In genomic region chr14:61539631-61540030, GRCh38 we compare ENCODE assay signal across 15 cellular contexts.
DNase-seq lines count a peak whose midpoint lies in the region; ATAC-seq and TF ChIP-seq lines count a peak whose summit lies in the region.
"Had no signal": no experiment of that assay in that cellular context is flagged by ENCODE, and none has a peak within 500 bp of the region (broad histone marks: within the 10 kb centered on the region; RNA-seq: fewer than 3 reads in every experiment).

No MANE protein-coding gene starts in this region.

- no peak for TF ChIP-seq CTCF in IMR-90 (conservative IDR thresholded peaks at IDR 0.05; ENCODE audit: low read depth, low read length)

- no peak overlapping the region for H4K5ac ChIP-seq in IMR-90 (ENCODE audit: low read depth, low read length)

- H4K91ac ChIP-seq in IMR-90 (ENCODE audit: insufficient read depth, low read depth, low read length): no peak overlapping the region; the same call in 1 of the 2 replicates
- peak overlapping the region; percentile 19 for H4K91ac ChIP-seq in trophoblast cell (ENCODE audit: low read depth, low read length)

- H3K4me2 ChIP-seq in IMR-90 (ENCODE audit: low read depth, low read length) (no peak overlapping the region), trophoblast cell (ENCODE audit: low read length) (no peak overlapping the region)

- no peak overlapping the region for H3K56ac ChIP-seq in IMR-90 (ENCODE audit: extremely low read depth, insufficient read depth, low read length)

- H3K27ac ChIP-seq in IMR-90 (ENCODE audit: insufficient read depth, low read length) (no peak overlapping the region), trophoblast cell (ENCODE audit: low read depth, low read length) (no peak overlapping the region)

- DNase-seq in activated naive CD4-positive, alpha-beta T cell treated with anti-CD3 and anti-CD28 coated beads for 36 hours: no peak
- DNase-seq in activated naive CD4-positive, alpha-beta T cell treated with anti-CD3 and anti-CD28 coated beads, Interleukin-2, amount 10 ng/mL, durations not matched to agents 7 days and 5 days: no peak
- no peak for DNase-seq in IMR-90
- no peak for DNase-seq in central memory CD8-positive, alpha-beta T cell (ENCODE audit: low spot score in 2 of 2)
- DNase-seq in trophoblast cell: no peak
- no peak for DNase-seq in DMS114 treated with DMSO at 0.1 percent for 48 hours (lab: John Stamatoyannopoulos, UW; ENCODE audit: unreplicated experiment)
- DNase-seq: ACHN, MV-4-11, NCI-H1436, NCI-H2029 treated with DMSO at 0.1 percent for 48 hours, NCI-H524, SIG-M5 had no signal

- H2AK9ac ChIP-seq in IMR-90 (replicated peaks; ENCODE audit: low read depth, low read length, poor library complexity): no peak overlapping the region

- no peak overlapping the region for H4K8ac ChIP-seq in IMR-90 (ENCODE audit: low read depth in 2 of 2, low read length in 2 of 2)
- no peak overlapping the region for H4K8ac ChIP-seq in trophoblast cell (ENCODE audit: low read depth, low read length)

- H3K9me3 ChIP-seq in IMR-90 (ENCODE audit: control insufficient read depth, insufficient read depth, low read length) (no peaks in the 10 kb centered on the region), trophoblast cell (ENCODE audit: insufficient read depth, low read depth, low read length) (no peaks in the 10 kb centered on the region)
- H3K9me3 ChIP-seq: HAP-1 had no signal

- H3K23ac ChIP-seq in IMR-90 (ENCODE audit: low read depth, low read length) (no peak overlapping the region), trophoblast cell (ENCODE audit: low read length) (no peak overlapping the region)

- ATAC-seq in IMR-90 (ENCODE audit: low read depth) (no peak), HG02588 (IDR thresholded peaks at IDR 0.05; ENCODE audit: unreplicated experiment) (no peak), HG02759 (IDR thresholded peaks at IDR 0.05; ENCODE audit: unreplicated experiment) (no peak)
- ATAC-seq in central memory CD8-positive, alpha-beta T cell (replicated peaks; ENCODE audit: extremely low read depth, poor library complexity, severe bottlenecking): no peak

- no CpG with 5 or more reads among the region's 5 CpGs for WGBS in IMR-90 (ENCODE audit: extremely low coverage in 2 of 2, insufficient read length in 1 of 2), 2 experiments
- WGBS in trophoblast cell (ENCODE audit: extremely low coverage, insufficient coverage, insufficient read length): no CpG with 5 or more reads among the region's 5 CpGs

- peak overlapping the region; percentile 13; the same call in 1 of the 2 replicates for H3K4ac ChIP-seq in IMR-90 (ENCODE audit: low read depth, low read length)
- H3K4ac ChIP-seq in trophoblast cell (ENCODE audit: low read depth, low read length): no peak overlapping the region

- H2BK5ac ChIP-seq in IMR-90 (ENCODE audit: low read depth, low read length, poor library complexity, severe bottlenecking) (no peak overlapping the region), trophoblast cell (ENCODE audit: low read depth, low read length, poor library complexity) (no peak overlapping the region)

- in situ Hi-C loops in IMR-90 (cut with MboI; ENCODE audit: low sequenced_read_pairs): no loop called here

- no peak for TF ChIP-seq POLR2A in IMR-90 (IDR thresholded peaks at IDR 0.05; ENCODE audit: low read depth, low read length)

- no peaks in the 10 kb centered on the region for H3K36me3 ChIP-seq in IMR-90 (ENCODE audit: control insufficient read depth, insufficient read depth, low read length)
- peaks cover 15 to 20% of the 10 kb centered on the region in 2 experiments for H3K36me3 ChIP-seq in trophoblast cell (ENCODE audit: control insufficient read depth in 1 of 2, insufficient read depth in 2 of 2, low read length in 2 of 2)
- H3K36me3 ChIP-seq: HAP-1 had no signal

- POLR2A ChIA-PET in IMR-90 (lab: Charles Lee; ENCODE audit: unreplicated experiment): no interaction called here

- no peaks in the 10 kb centered on the region for H3K9me3 Mint-ChIP-seq in activated naive CD4-positive, alpha-beta T cell treated with anti-CD3 and anti-CD28 coated beads for 36 hours
- no peaks in the 10 kb centered on the region for H3K9me3 Mint-ChIP-seq in activated naive CD4-positive, alpha-beta T cell treated with anti-CD3 and anti-CD28 coated beads, Interleukin-2, amount 10 ng/mL, durations not matched to agents 7 days and 5 days
- no peaks in the 10 kb centered on the region for H3K9me3 Mint-ChIP-seq in central memory CD8-positive, alpha-beta T cell

- H3K4me3 Mint-ChIP-seq in activated naive CD4-positive, alpha-beta T cell treated with anti-CD3 and anti-CD28 coated beads for 36 hours: no peak overlapping the region
- H3K4me3 Mint-ChIP-seq in activated naive CD4-positive, alpha-beta T cell treated with anti-CD3 and anti-CD28 coated beads, Interleukin-2, amount 10 ng/mL, durations not matched to agents 7 days and 5 days: no peak overlapping the region
- H3K4me3 Mint-ChIP-seq in central memory CD8-positive, alpha-beta T cell: no peak overlapping the region

- H3K4me1 ChIP-seq in IMR-90 (ENCODE audit: control insufficient read depth, insufficient read depth, low read length) (peaks cover 40% of the 10 kb centered on the region), trophoblast cell (ENCODE audit: control insufficient read depth in 1 of 2, insufficient read depth in 2 of 2, low read length in 2 of 2) (peaks cover 12 to 19% of the 10 kb centered on the region in 2 experiments)

- no peaks in the 10 kb centered on the region for H3K79me2 ChIP-seq in trophoblast cell (ENCODE audit: control insufficient read depth, insufficient read depth, low read length, poor library complexity)

- CTCF ChIA-PET in activated naive CD4-positive, alpha-beta T cell treated with anti-CD3 and anti-CD28 coated beads for 36 hours (lab: Charles Lee): interaction anchor here (0.6 kb wide), 1 partner anchor 186 kb away, joined by 3 read pairs; no protein-coding TSS in a partner anchor
- CTCF ChIA-PET in activated naive CD4-positive, alpha-beta T cell treated with anti-CD3 and anti-CD28 coated beads, Interleukin-2, amount 10 ng/mL, durations not matched to agents 7 days and 5 days (lab: Charles Lee): no interaction called here
- CTCF ChIA-PET in IMR-90 (lab: Yijun Ruan, JAX): interaction anchor here (0.6 kb wide), 1 partner anchor 803 kb away, joined by 5 read pairs; no protein-coding TSS in a partner anchor

- H3K27me3 ChIP-seq in IMR-90 (ENCODE audit: control insufficient read depth, insufficient read depth, low read length) (no peaks in the 10 kb centered on the region), trophoblast cell (ENCODE audit: insufficient read depth, low read length) (no peaks in the 10 kb centered on the region)

- intact Hi-C loops in activated naive CD4-positive, alpha-beta T cell treated with anti-CD3 and anti-CD28 coated beads for 36 hours (cut with micrococcal nuclease): no loop called here
- intact Hi-C loops in IMR-90 (cut with micrococcal nuclease): no loop called here

- H2AFZ ChIP-seq in IMR-90 (replicated peaks; ENCODE audit: low read length, poor library complexity): no peak overlapping the region
- no peak overlapping the region for H2AFZ ChIP-seq in trophoblast cell (ENCODE audit: insufficient read depth, low read length, poor library complexity)

- no peak overlapping the region for H3K4me3 ChIP-seq in IMR-90 (ENCODE audit: insufficient read depth, low read depth, low read length)
- no peak overlapping the region for H3K4me3 ChIP-seq in trophoblast cell (ENCODE audit: low read depth, low read length)
- H3K4me3 ChIP-seq: HAP-1 had no signal

- H2BK12ac ChIP-seq in trophoblast cell (ENCODE audit: low read length): no peak overlapping the region

- BruUV-seq in IMR-90 (replicated peaks; lab: Mats Ljungman, UMichigan): no TSS peak

- TF ChIP-seq RAD21 in IMR-90 (IDR thresholded peaks at IDR 0.05; ENCODE audit: low read length): no peak

- no peaks in the 10 kb centered on the region for H4K20me1 ChIP-seq in IMR-90 (ENCODE audit: insufficient read depth, low read length)

- H3K9ac ChIP-seq in IMR-90 (ENCODE audit: low read depth, low read length): no peak overlapping the region
- H3K9ac ChIP-seq in trophoblast cell (ENCODE audit: low read length): no peak overlapping the region

- peaks cover 3 to 6% of the 10 kb centered on the region in 2 experiments; a peak in 1 of 4 replicates for H3K79me1 ChIP-seq in IMR-90 (ENCODE audit: low read depth in 1 of 2, low read length in 2 of 2)
- peaks cover 17% of the 10 kb centered on the region for H3K79me1 ChIP-seq in trophoblast cell (ENCODE audit: low read length)

- H2BK20ac ChIP-seq in IMR-90 (ENCODE audit: low read depth, low read length): peak overlapping the region; percentile 57; the same call in 1 of the 2 replicates

- no peak overlapping the region; the same call in 2 of the 3 replicates for H2BK15ac ChIP-seq in IMR-90 (ENCODE audit: low read depth, low read length)

- H4K12ac ChIP-seq in trophoblast cell (ENCODE audit: low read depth, low read length): no peak overlapping the region

- H3K27ac Mint-ChIP-seq in activated naive CD4-positive, alpha-beta T cell treated with anti-CD3 and anti-CD28 coated beads for 36 hours: peak overlapping the region; percentile 26
- no peak overlapping the region for H3K27ac Mint-ChIP-seq in activated naive CD4-positive, alpha-beta T cell treated with anti-CD3 and anti-CD28 coated beads, Interleukin-2, amount 10 ng/mL, durations not matched to agents 7 days and 5 days
- peak overlapping the region; percentile 64 for H3K27ac Mint-ChIP-seq in central memory CD8-positive, alpha-beta T cell (ENCODE audit: low read depth)

- dilution Hi-C loops in IMR-90 (cut with HindIII; ENCODE audit: low sequenced_read_pairs, unreplicated experiment): no loop called here

- H3K36me3 Mint-ChIP-seq in activated naive CD4-positive, alpha-beta T cell treated with anti-CD3 and anti-CD28 coated beads for 36 hours (ENCODE audit: low read depth): peaks cover 50% of the 10 kb centered on the region
- H3K36me3 Mint-ChIP-seq in activated naive CD4-positive, alpha-beta T cell treated with anti-CD3 and anti-CD28 coated beads, Interleukin-2, amount 10 ng/mL, durations not matched to agents 7 days and 5 days: peaks cover 81% of the 10 kb centered on the region
- H3K36me3 Mint-ChIP-seq in central memory CD8-positive, alpha-beta T cell (ENCODE audit: insufficient read depth): peaks cover 90% of the 10 kb centered on the region

- peak overlapping the region; percentile 74; the same call in 1 of the 2 replicates for H2AK5ac ChIP-seq in IMR-90 (ENCODE audit: low read depth, low read length)
- no peak overlapping the region for H2AK5ac ChIP-seq in trophoblast cell (ENCODE audit: low read length)

- H3K14ac ChIP-seq in IMR-90 (replicated peaks; ENCODE audit: low read depth, low read length) (no peak overlapping the region), trophoblast cell (ENCODE audit: low read length) (no peak overlapping the region)

- H3K27me3 Mint-ChIP-seq in activated naive CD4-positive, alpha-beta T cell treated with anti-CD3 and anti-CD28 coated beads for 36 hours (ENCODE audit: low read depth): no peaks in the 10 kb centered on the region
- no peaks in the 10 kb centered on the region for H3K27me3 Mint-ChIP-seq in activated naive CD4-positive, alpha-beta T cell treated with anti-CD3 and anti-CD28 coated beads, Interleukin-2, amount 10 ng/mL, durations not matched to agents 7 days and 5 days
- no peaks in the 10 kb centered on the region for H3K27me3 Mint-ChIP-seq in central memory CD8-positive, alpha-beta T cell

- peaks cover 19% of the 10 kb centered on the region for H3K9me1 ChIP-seq in IMR-90 (ENCODE audit: insufficient read depth, low read length)

- H3K18ac ChIP-seq in IMR-90 (ENCODE audit: low read depth, low read length) (no peak overlapping the region), trophoblast cell (ENCODE audit: low read length) (no peak overlapping the region)

- peaks cover 70% of the 10 kb centered on the region for H3K4me1 Mint-ChIP-seq in activated naive CD4-positive, alpha-beta T cell treated with anti-CD3 and anti-CD28 coated beads for 36 hours (ENCODE audit: low read depth)
- peaks cover 42% of the 10 kb centered on the region for H3K4me1 Mint-ChIP-seq in activated naive CD4-positive, alpha-beta T cell treated with anti-CD3 and anti-CD28 coated beads, Interleukin-2, amount 10 ng/mL, durations not matched to agents 7 days and 5 days
- H3K4me1 Mint-ChIP-seq in central memory CD8-positive, alpha-beta T cell: peaks cover 48% of the 10 kb centered on the region

- H2BK120ac ChIP-seq in IMR-90 (ENCODE audit: low read depth, low read length): peak overlapping the region; percentile 26; the same call in 1 of the 2 replicates
- H2BK120ac ChIP-seq in trophoblast cell (ENCODE audit: insufficient read depth, low read length, poor library complexity): no peak overlapping the region
